Comparison of ENCODE assay signal across 8 cellular contexts in the genomic region with DNA sequence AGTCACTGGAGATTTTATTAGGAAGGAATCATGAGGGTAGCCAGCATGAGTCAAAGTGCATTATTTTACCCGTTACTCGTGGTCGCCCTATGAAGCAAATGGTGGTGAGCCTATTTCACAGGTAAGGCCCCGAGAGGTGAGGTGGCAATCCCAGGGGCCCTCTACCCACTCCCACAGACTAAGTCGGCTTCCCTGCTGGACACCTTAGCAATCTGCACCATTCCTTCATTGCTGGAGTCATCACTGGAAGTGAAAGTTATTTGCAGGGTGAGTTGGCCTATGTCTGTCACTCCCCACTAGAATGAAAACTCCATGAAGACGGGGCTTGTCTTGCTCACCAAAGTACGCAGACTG. TPM values are rescaled to one million over a fixed set of nuclear protein-coding genes. Genes with fewer than 3 reads are reported as not detected.
DNase-seq lines count a peak whose midpoint lies in the region; ATAC-seq and TF ChIP-seq lines count a peak whose summit lies in the region.

No MANE protein-coding gene starts in this region.

- H4K20me1 ChIP-seq in BLaER1 treated with 17β-estradiol and CSF1 and Interleukin-3, amounts not matched to agents 10 nM and 100 nM: no peaks in the 10 kb centered on the region

- POLR2A ChIA-PET in Panc1 (lab: Charles Lee): interaction anchor here (0.6 to 2.7 kb wide), 4 partner anchors 70 to 471 kb away, joined by 3 to 7 read pairs (median 4); no protein-coding TSS in a partner anchor

- no peak for DNase-seq in Panc1 (ENCODE audit: low read depth, low spot score)
- DNase-seq in dermis blood vessel endothelial cell: peak; percentile 50
- DNase-seq in NCI-H446 (lab: John Stamatoyannopoulos, UW): no peak
- DNase-seq in iPS-NIHi7 (ENCODE audit: extremely low spot score): no peak
- no peak for DNase-seq in AG20443 (ENCODE audit: low spot score)

- no peaks in the 10 kb centered on the region for H3K36me3 ChIP-seq in BLaER1 treated with 17β-estradiol and CSF1 and Interleukin-3, amounts not matched to agents 10 nM and 100 nM
- H3K36me3 ChIP-seq in Panc1 (ENCODE audit: control insufficient read depth, insufficient read depth, low read length): no peaks in the 10 kb centered on the region
- H3K36me3 ChIP-seq in rectal smooth muscle tissue (ENCODE audit: control insufficient read depth, insufficient read depth, low read length): no peaks in the 10 kb centered on the region

- peak overlapping the region; percentile 64 to 89 (median 81); a peak in 21 of 22 replicates for H3K27ac ChIP-seq in BLaER1 treated with 17β-estradiol and CSF1 and Interleukin-3, amounts not matched to agents 10 nM and 100 nM
- H3K27ac ChIP-seq in Panc1 (ENCODE audit: low read length): peak overlapping the region; percentile 100
- peak overlapping the region; percentile 80 for H3K27ac ChIP-seq in rectal smooth muscle tissue (ENCODE audit: low read depth, low read length)

- no peaks in the 10 kb centered on the region for H3K27me3 ChIP-seq in BLaER1 treated with 17β-estradiol and CSF1 and Interleukin-3, amounts not matched to agents 10 nM and 100 nM
- H3K27me3 ChIP-seq in Panc1 (ENCODE audit: control insufficient read depth, insufficient read depth, low read length) (no peaks in the 10 kb centered on the region), rectal smooth muscle tissue (ENCODE audit: control insufficient read depth, insufficient read depth, low read length) (no peaks in the 10 kb centered on the region)

- peak overlapping the region in 9 of 11 experiments; percentile 43 to 79 (median 75); a peak in 13 of 22 replicates for H3K9ac ChIP-seq in BLaER1 treated with 17β-estradiol and CSF1 and Interleukin-3, amounts not matched to agents 10 nM and 100 nM
- H3K9ac ChIP-seq in rectal smooth muscle tissue (ENCODE audit: low read length): no peak overlapping the region

- H3K4me3 ChIP-seq in BLaER1 treated with 17β-estradiol and CSF1 and Interleukin-3, amounts not matched to agents 10 nM and 100 nM: no peak overlapping the region
- H3K4me3 ChIP-seq in Panc1 (ENCODE audit: low read depth in 2 of 2, low read length in 2 of 2) (no peak overlapping the region), rectal smooth muscle tissue (ENCODE audit: low read length) (no peak overlapping the region)

- no peak for ATAC-seq in Panc1
- no peak for ATAC-seq in HG02885 (IDR thresholded peaks at IDR 0.05; ENCODE audit: poor library complexity, unreplicated experiment)

- H3K9me3 ChIP-seq in BLaER1 treated with 17β-estradiol and CSF1 and Interleukin-3, amounts not matched to agents 10 nM and 100 nM (replicated peaks in 1 of 11): no peaks in the 10 kb centered on the region
- no peaks in the 10 kb centered on the region for H3K9me3 ChIP-seq in Panc1 (ENCODE audit: control insufficient read depth, insufficient read depth, low read depth, low read length)

- TF ChIP-seq CTCF in Panc1 (IDR thresholded peaks at IDR 0.05): no peak

- H3K4me2 ChIP-seq in BLaER1 treated with 17β-estradiol and CSF1 and Interleukin-3, amounts not matched to agents 10 nM and 100 nM: peak overlapping the region; percentile 71 to 95 (median 85)

- H3K4me1 ChIP-seq in BLaER1 treated with 17β-estradiol and CSF1 and Interleukin-3, amounts not matched to agents 10 nM and 100 nM: peaks cover 77 to 88% (median 83%) of the 10 kb centered on the region in 10 experiments
- H3K4me1 ChIP-seq in Panc1 (ENCODE audit: control insufficient read depth, insufficient read depth, low read length): peaks cover 63% of the 10 kb centered on the region
- peaks cover 36% of the 10 kb centered on the region for H3K4me1 ChIP-seq in rectal smooth muscle tissue (ENCODE audit: control insufficient read depth, insufficient read depth, low read length)

- intact Hi-C loops in Panc1 (cut with micrococcal nuclease; ENCODE audit: unreplicated experiment): loop anchor here (5.0 to 10.0 kb wide), 2 partner anchors 201 to 464 kb away; partner anchors contain the start of gene IRF2BP2

- in situ Hi-C loops in Panc1 (cut with HindIII; ENCODE audit: low pct_unique_long_range_greater_than_20kb, low sequenced_read_pairs): loop anchor here (10.0 kb wide), 2 partner anchors 121 to 331 kb away; no protein-coding TSS in a partner anchor

- CTCF ChIA-PET in Panc1 (lab: Charles Lee): no interaction called here

- BruUV-seq in Panc1 (replicated peaks; lab: Mats Ljungman, UMichigan): TSS peak; percentile 92

RNA-seq across cellular contexts. Expression of gene TOMM20, which starts 52.7 kb away (rescaled TPM):
- total RNA-seq in Panc1 (2021; ENCODE audit: unreplicated experiment): 101 TPM
- 73.5 TPM for polyA plus RNA-seq in Panc1 (2012; ENCODE audit: insufficient read length)
- 65.7 and 83.6 TPM in 2 replicates for total RNA-seq in dermis blood vessel endothelial cell
